8 cellular contexts compared by ENCODE assay signal in genomic region chr1:45010855-45011811, GRCh38. TPM values are rescaled to one million over a fixed set of nuclear protein-coding genes. Genes with fewer than 3 reads are reported as not detected.
DNase-seq lines count a peak whose midpoint lies in the region; ATAC-seq, FAIRE-seq and TF ChIP-seq lines count a peak whose summit lies in the region.

Gene HECTD3 (minus strand): TSS chr1:45011324. CDS start chr1:45011257, 67 bp downstream.

- H2AFZ ChIP-seq in H1 (ENCODE audit: low read length) (peak within 1 kb of the TSS; percentile 100), mesenchymal stem cell (ENCODE audit: low read depth, low read length) (peak within 1 kb of the TSS; percentile 95)

- peak within 1 kb of the TSS; percentile 66 for H3K4me3 ChIP-seq in CD8-positive, alpha-beta memory T cell (ENCODE audit: low read length)
- peak within 1 kb of the TSS; percentile 64 to 89 (median 79) for H3K4me3 ChIP-seq in H1 (ENCODE audit: extremely low read depth in 1 of 4, insufficient read depth in 2 of 4, low read depth in 3 of 4, low read length in 4 of 4)
- peak within 1 kb of the TSS; percentile 90 to 93 for H3K4me3 ChIP-seq in mesenchymal stem cell (ENCODE audit: insufficient read depth in 1 of 2, low read depth in 1 of 2, low read length in 2 of 2)

- H3K9ac ChIP-seq in H1 (replicated peaks in 1 of 4; ENCODE audit: extremely low read depth in 1 of 4, low read depth in 3 of 4, low read length in 3 of 4) = peak within 1 kb of the TSS in 3 of 4 experiments; percentile 40 to 67 (median 51); a peak in 5 of 7 replicates
- H3K9ac ChIP-seq in mesenchymal stem cell (ENCODE audit: low read length) = peak within 1 kb of the TSS; percentile 98

- no peaks in the 10 kb centered on the region for H3K79me1 ChIP-seq in H1 (ENCODE audit: low read depth, low read length)
- H3K79me1 ChIP-seq in mesenchymal stem cell (replicated peaks; ENCODE audit: low read length, poor library complexity, severe bottlenecking) = peaks cover 42% of the 10 kb centered on the region

- peaks cover 10% of the 10 kb centered on the region for H3K23me2 ChIP-seq in H1 (ENCODE audit: low read depth, low read length)

- H3K18ac ChIP-seq in H1 (ENCODE audit: extremely low read depth, low read length) (peak within 1 kb of the TSS; percentile 34), mesenchymal stem cell (ENCODE audit: low read depth in 1 of 2, low read length in 2 of 2) (peak within 1 kb of the TSS; percentile 58 to 77)

- H2AK5ac ChIP-seq in H1 (ENCODE audit: low read depth, low read length) (no peak within 1 kb of the TSS), mesenchymal stem cell (ENCODE audit: low read length, severe bottlenecking) (no peak within 1 kb of the TSS)

- no peaks in the 10 kb centered on the region for H3K9me3 Mint-ChIP-seq in CD8-positive, alpha-beta memory T cell

- ATAC-seq in GM19455 (IDR thresholded peaks at IDR 0.05; ENCODE audit: unreplicated experiment) = peak; percentile 65

- peaks cover 31% of the 10 kb centered on the region for H3K4me1 ChIP-seq in CD8-positive, alpha-beta memory T cell (ENCODE audit: insufficient read depth, low read length)
- peaks cover 5 to 10% (median 6%) of the 10 kb centered on the region in 4 experiments; a peak in 6 of 7 replicates for H3K4me1 ChIP-seq in H1 (replicated peaks in 1 of 4; ENCODE audit: control insufficient read depth in 3 of 4, insufficient read depth in 4 of 4, low read length in 3 of 4)
- H3K4me1 ChIP-seq in mesenchymal stem cell (ENCODE audit: control insufficient read depth, insufficient read depth, low read depth, low read length) = peaks cover 28% of the 10 kb centered on the region

- H4K91ac ChIP-seq in H1 (replicated peaks; ENCODE audit: insufficient read length, low read length) = peak within 1 kb of the TSS; percentile 58
- peak within 1 kb of the TSS; percentile 64 for H4K91ac ChIP-seq in mesenchymal stem cell (ENCODE audit: low read length)

- H2BK12ac ChIP-seq in H1 (ENCODE audit: low read depth, low read length) = peak within 1 kb of the TSS; percentile 92
- H2BK12ac ChIP-seq in mesenchymal stem cell (ENCODE audit: low read length in 2 of 2) = peak within 1 kb of the TSS; percentile 47 to 51

- peak within 1 kb of the TSS; percentile 83 to 97 for H3K4me2 ChIP-seq in H1 (ENCODE audit: insufficient read depth in 1 of 2, low read depth in 2 of 2, low read length in 2 of 2)
- H3K4me2 ChIP-seq in mesenchymal stem cell (ENCODE audit: low read length, poor library complexity, severe bottlenecking) = peak within 1 kb of the TSS; percentile 79

- H3K36me3 Mint-ChIP-seq in CD8-positive, alpha-beta memory T cell = peaks cover 0 to 62% (median 13%) of the 10 kb centered on the region in 3 donors

- no peaks in the 10 kb centered on the region for H3K27me3 Mint-ChIP-seq in CD8-positive, alpha-beta memory T cell

- H3K23ac ChIP-seq in H1 (ENCODE audit: insufficient read length) = no peak within 1 kb of the TSS
- peak within 1 kb of the TSS in 1 of 2 experiments; percentile 67 for H3K23ac ChIP-seq in mesenchymal stem cell (ENCODE audit: low read length in 2 of 2)

- peak within 1 kb of the TSS; percentile 95 for H2BK15ac ChIP-seq in H1 (ENCODE audit: low read length)
- no peak within 1 kb of the TSS for H2BK15ac ChIP-seq in mesenchymal stem cell (ENCODE audit: low read depth, poor library complexity, severe bottlenecking)

- no peak within 1 kb of the TSS for H2BK20ac ChIP-seq in H1 (ENCODE audit: low read length)

- H3K27ac ChIP-seq in CD8-positive, alpha-beta memory T cell (ENCODE audit: low read depth, low read length) = peak within 1 kb of the TSS; percentile 74
- H3K27ac ChIP-seq in H1 (ENCODE audit: low read depth, low read length) = peak within 1 kb of the TSS; percentile 16; the same call in 1 of the 2 replicates
- peak within 1 kb of the TSS; percentile 82 for H3K27ac ChIP-seq in mesenchymal stem cell (ENCODE audit: low read length, poor library complexity, severe bottlenecking)

- POLR2A ChIA-PET in CD8-positive, alpha-beta memory T cell (lab: Charles Lee) = interaction anchor here (0.6 to 3.2 kb wide), 29 partner anchors 9 to 721 kb away, joined by 3 to 55 read pairs (median 4); partner anchors contain the start of genes BTBD19, CCDC163, EIF2B3 and MMACHC
- POLR2A ChIA-PET in H1 (lab: Charles Lee; ENCODE audit: partially characterized antibody) = interaction anchor here (0.5 to 3.8 kb wide), 35 partner anchors 8 to 510 kb away, joined by 3 to 31 read pairs (median 4); partner anchors contain the start of genes ARMH1, EIF2B3, HPDL and MUTYH

- peak; percentile 54 to 80 (median 64) for DNase-seq in CD8-positive, alpha-beta memory T cell
- peak; percentile 43 for DNase-seq in HS-27A (ENCODE audit: low read depth)
- DNase-seq in NOMO-1 (lab: John Stamatoyannopoulos, UW; ENCODE audit: unreplicated experiment in 2 of 2) = peak; percentile 68 to 81
- peak; percentile 42 to 46 for DNase-seq in activated CD8-positive, alpha-beta memory T cell treated with anti-CD3 and anti-CD28 coated beads for 4 hours (ENCODE audit: low read depth in 2 of 2)
- peak in 1 of 2 experiments; percentile 75 for DNase-seq in H1 (ENCODE audit: low read depth in 1 of 2, low spot score in 2 of 2)
- peak; percentile 83 for DNase-seq in mesenchymal stem cell
- peak; percentile 45 for DNase-seq in stimulated activated CD8-positive, alpha-beta memory T cell treated with anti-CD3 and anti-CD28 coated beads, Interleukin-12 subunit alpha, Interleukin-12 subunit beta, amount 100 ng/mL, for 4 hours (ENCODE audit: low read depth)

- CTCF ChIA-PET in CD8-positive, alpha-beta memory T cell (lab: Charles Lee) = interaction anchor here (0.9 to 6.6 kb wide), 20 partner anchors 13 to 675 kb away, joined by 3 to 173 read pairs (median 5); partner anchors contain the start of genes BEST4, EIF2B3, GPBP1L1 and MUTYH
- CTCF ChIA-PET in H1 (lab: Charles Lee; ENCODE audit: partially characterized antibody) = interaction anchor here (0.6 to 15.4 kb wide), 29 partner anchors 8 to 481 kb away, joined by 3 to 424 read pairs (median 4); partner anchors contain the start of genes PLK3, PTCH2 and TESK2

- H2BK5ac ChIP-seq in H1 (ENCODE audit: low read depth, low read length) (peak within 1 kb of the TSS; percentile 61; the same call in 1 of the 2 replicates), mesenchymal stem cell (ENCODE audit: low read depth, low read length, poor library complexity, severe bottlenecking) (no peak within 1 kb of the TSS)

- peak within 1 kb of the TSS; percentile 28 for H4K5ac ChIP-seq in H1 (ENCODE audit: insufficient read length, low read depth, low read length)

- H3K79me2 ChIP-seq in H1 (ENCODE audit: control insufficient read depth in 1 of 2, insufficient read depth in 2 of 2, low read length in 2 of 2) = no peaks in the 10 kb centered on the region; a peak in 1 of 4 replicates

- no peak within 1 kb of the TSS for H3K14ac ChIP-seq in H1 (ENCODE audit: insufficient read length)
- peak within 1 kb of the TSS in 1 of 2 experiments; percentile 81 for H3K14ac ChIP-seq in mesenchymal stem cell (ENCODE audit: low read length in 2 of 2)

- peaks cover 0 to 7% of the 10 kb centered on the region in 2 experiments for H4K20me1 ChIP-seq in H1 (replicated peaks in 1 of 2; ENCODE audit: control insufficient read depth in 1 of 2, insufficient read depth in 2 of 2, low read length in 2 of 2)

- H3K27me3 ChIP-seq in CD8-positive, alpha-beta memory T cell (ENCODE audit: insufficient read depth, low read length, poor library complexity, severe bottlenecking) = no peaks in the 10 kb centered on the region
- H3K27me3 ChIP-seq in H1 (replicated peaks in 1 of 4; ENCODE audit: control insufficient read depth in 3 of 4, extremely low read depth in 1 of 4, insufficient read depth in 3 of 4, low read length in 3 of 4) = no peaks in the 10 kb centered on the region
- no peaks in the 10 kb centered on the region for H3K27me3 ChIP-seq in mesenchymal stem cell (ENCODE audit: control insufficient read depth in 1 of 2, insufficient read depth in 1 of 2, low read length in 2 of 2)

- peaks cover 35 to 60% (median 55%) of the 10 kb centered on the region in 3 donors for H3K4me1 Mint-ChIP-seq in CD8-positive, alpha-beta memory T cell

- peak within 1 kb of the TSS; percentile 86 to 99 (median 98) for H3K27ac Mint-ChIP-seq in CD8-positive, alpha-beta memory T cell

- no peaks in the 10 kb centered on the region for H3K9me3 ChIP-seq in CD8-positive, alpha-beta memory T cell (ENCODE audit: low read length)
- H3K9me3 ChIP-seq in H1 (ENCODE audit: insufficient read depth in 2 of 2, low read depth in 1 of 2, low read length in 1 of 2) = no peaks in the 10 kb centered on the region
- H3K9me3 ChIP-seq in mesenchymal stem cell (ENCODE audit: control insufficient read depth, low read length) = no peaks in the 10 kb centered on the region

- peaks cover 42% of the 10 kb centered on the region for H3K36me3 ChIP-seq in CD8-positive, alpha-beta memory T cell (ENCODE audit: insufficient read depth, low read length)
- peaks cover 3 to 18% (median 6%) of the 10 kb centered on the region in 4 experiments; a peak in 5 of 8 replicates for H3K36me3 ChIP-seq in H1 (ENCODE audit: control insufficient read depth in 2 of 4, insufficient read depth in 4 of 4, low read length in 3 of 4)
- H3K36me3 ChIP-seq in mesenchymal stem cell (ENCODE audit: control insufficient read depth in 1 of 2, insufficient read depth in 2 of 2, low read depth in 1 of 2, low read length in 2 of 2) = peaks cover 53 to 62% of the 10 kb centered on the region in 2 experiments

- 4% methylated on average over 59 of the region's 62 CpGs; no CpG with 5 or more reads in 1 of the 2 experiments for WGBS in H1 (ENCODE audit: extremely low coverage in 1 of 2, insufficient coverage in 1 of 2, insufficient read length in 1 of 2, insufficient replicate concordance in 2 of 2, low coverage in 1 of 2, low lambda C conversion rate in 2 of 2, missing lambda C conversion rate in 1 of 2), 2 experiments
- 2% methylated on average over 57 of the region's 62 CpGs for whole genome bisulfite sequencing in mesenchymal stem cell

- H3K4me3 Mint-ChIP-seq in CD8-positive, alpha-beta memory T cell = peak within 1 kb of the TSS; percentile 91 to 98 (median 96)

- no peak for TF ChIP-seq CTCF in H1 (IDR thresholded peaks at IDR 0.05; ENCODE audit: control extremely low read depth in 1 of 3, insufficient read depth in 1 of 3, low read depth in 1 of 3, low read length in 3 of 3)

- H2BK120ac ChIP-seq in H1 (replicated peaks; ENCODE audit: low read depth, low read length) (peak within 1 kb of the TSS; percentile 82), mesenchymal stem cell (ENCODE audit: low read depth, low read length) (peak within 1 kb of the TSS; percentile 19)

- H3K4ac ChIP-seq in H1 (replicated peaks; ENCODE audit: insufficient read length, low read depth, low read length) (no peak within 1 kb of the TSS), mesenchymal stem cell (ENCODE audit: low read depth in 1 of 2, low read length in 2 of 2) (peak within 1 kb of the TSS in 1 of 2 experiments; percentile 84)

- H4K8ac ChIP-seq in H1 (ENCODE audit: extremely low read depth, insufficient read depth, low read length) (peak within 1 kb of the TSS; percentile 75), mesenchymal stem cell (ENCODE audit: low read length) (peak within 1 kb of the TSS; percentile 92)

- FAIRE-seq in H1 (lab: Jason Lieb, UNC) = no peak

- H3K56ac ChIP-seq in H1 (replicated peaks; ENCODE audit: insufficient read length, low read depth, low read length) = no peak within 1 kb of the TSS

- TF ChIP-seq POLR2A in H1 (IDR thresholded peaks at IDR 0.05; ENCODE audit: control extremely low read depth in 1 of 2, low read depth in 2 of 2, low read length in 2 of 2) = no peak

- TF ChIP-seq EP300 in H1 (IDR thresholded peaks at IDR 0.05; ENCODE audit: borderline replicate concordance in 1 of 2, low read depth in 2 of 2, low read length in 2 of 2) = no peak

- peak in 1 of 2 experiments; percentile 5; a peak in 1 of 4 replicates for TF ChIP-seq RAD21 in H1 (IDR thresholded peaks at IDR 0.05 in 1 of 2, conservative IDR thresholded peaks at IDR 0.05 in 1 of 2; ENCODE audit: low read depth in 2 of 2, low read length in 2 of 2)

RNA-seq across cellular contexts. Expression of gene HECTD3, which starts in this region (rescaled TPM):
- total RNA-seq in CD8-positive, alpha-beta memory T cell = 10 to 100 TPM; 35.4 to 36.0 TPM
- 30.1 TPM for polyA plus RNA-seq in CD8-positive, alpha-beta memory T cell
- total RNA-seq in H1 (2021; fragmentation: NEBNext Ultra II Directional; extraction: Animal tissue kit (Norgen Biotek cat#: 25700)) = 31.1 and 32.9 TPM in 2 replicates
- 51.6 and 52.7 TPM in 2 replicates for polyA plus RNA-seq in H1 (2011; rRNA removed)
- polyA plus RNA-seq in H1 (2011; cell fraction: cytosol; rRNA removed) = 36.1 TPM
- 54.0 TPM for polyA plus RNA-seq in H1 (2011; cell fraction: nucleus; rRNA removed)
- polyA plus RNA-seq in H1 (2012, experiment 1 of 2) = 31.5 to 38.4 TPM (median 36.8 TPM) in 4 replicates
- polyA plus RNA-seq in H1 (2012, experiment 2 of 2) = 40.8 TPM
- 23.2 TPM for polyA plus RNA-seq in H1 (2013, experiment 1 of 2)
- polyA plus RNA-seq in H1 (2013, experiment 2 of 2) = 22.1 TPM
- polyA minus RNA-seq in H1 (2011; rRNA and poly(A)+ RNA removed) = 48.2 and 48.8 TPM in 2 replicates
- polyA minus RNA-seq in H1 (2011; cell fraction: cytosol; rRNA and poly(A)+ RNA removed) = 21.4 TPM
- polyA minus RNA-seq in H1 (2011; cell fraction: nucleus; rRNA and poly(A)+ RNA removed) = 14.6 TPM
- 33.1 TPM for polyA plus RNA-seq in mesenchymal stem cell (2013, experiment 1 of 2)
- 32.6 TPM for polyA plus RNA-seq in mesenchymal stem cell (2013, experiment 2 of 2)

Comparison
In these comparisons a context has a peak if more than half of its experiments do, and no peak if none do; other contexts are left out.
1. H3K27ac ChIP-seq: peak in every context shown above with its lines; median percentile 82 in mesenchymal stem cell; 74 in CD8-positive, alpha-beta memory T cell; 16 in H1.